In the genomic region with DNA sequence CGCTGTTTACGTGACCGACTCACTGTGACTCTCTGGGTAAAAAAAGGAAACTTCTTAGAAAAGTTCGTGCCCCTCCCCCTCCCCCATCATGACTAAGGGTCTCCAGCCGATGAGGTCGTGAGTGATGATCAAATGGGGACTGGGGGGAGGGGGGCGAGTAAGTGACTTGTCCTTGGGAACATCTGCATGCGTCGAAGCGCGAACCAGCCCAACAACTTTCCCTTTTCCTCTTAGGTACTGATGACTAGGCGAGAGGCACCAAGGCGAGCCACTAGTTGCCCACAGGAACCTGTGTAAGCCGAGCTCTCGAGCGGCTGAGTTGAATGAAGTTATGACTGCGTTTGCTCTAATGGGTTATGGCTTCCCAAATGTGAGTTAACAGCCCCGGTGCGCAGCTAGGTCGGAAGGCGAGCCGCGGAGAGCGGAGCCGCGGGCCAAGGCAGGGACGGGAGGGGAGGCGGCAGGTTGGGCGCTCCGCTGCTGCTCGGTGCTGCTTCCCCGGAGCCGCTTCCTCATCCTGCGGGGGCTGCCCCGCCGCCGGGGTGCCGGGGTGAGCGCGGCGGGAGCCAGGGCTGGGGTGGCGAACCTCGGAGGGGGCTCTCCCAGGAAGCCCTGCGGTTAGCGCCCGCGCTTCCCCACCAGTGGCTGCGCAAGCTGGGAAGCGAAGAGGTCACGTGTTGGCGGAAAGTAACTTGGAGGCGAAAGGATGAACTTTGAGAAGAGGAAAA, we compare ENCODE assay signal across 9 cellular contexts. TPM values are rescaled to one million over a fixed set of nuclear protein-coding genes. Genes with fewer than 3 reads are reported as not detected.
DNase-seq lines count a peak whose midpoint lies in the region; ATAC-seq and TF ChIP-seq lines count a peak whose summit lies in the region.
"Had no signal": no experiment of that assay in that cellular context is flagged by ENCODE, and none has a peak within 500 bp of the region (broad histone marks: within the 10 kb centered on the region; RNA-seq: fewer than 3 reads in every experiment).

No MANE protein-coding gene starts in this region.

- no peak overlapping the region for H3K4me3 Mint-ChIP-seq in T-helper 2 cell treated with Interferon-gamma antibody and Interleukin-4, amounts not matched to agents 5 μg/mL and 100 μg/mL, for 36 hours

- H3K9me2 ChIP-seq in hepatocyte (replicated peaks; ENCODE audit: insufficient read depth) (no peaks in the 10 kb centered on the region), OCI-LY7 (ENCODE audit: insufficient read depth, low read length) (no peaks in the 10 kb centered on the region)

- WGBS in hepatocyte (ENCODE audit: low lambda C conversion rate, missing lambda C conversion rate): under 1% methylated on average over 47 of the region's 52 CpGs

- POLR2A ChIA-PET in OCI-LY7 (lab: Charles Lee): no interaction called here

- peaks cover 16% of the 10 kb centered on the region for H3K4me1 ChIP-seq in hepatocyte (ENCODE audit: insufficient read depth)
- H3K4me1 ChIP-seq in OCI-LY7 (ENCODE audit: insufficient read depth, low read length, poor library complexity, severe bottlenecking): no peaks in the 10 kb centered on the region

- peak; percentile 31 for DNase-seq in AG08395 (ENCODE audit: low spot score)
- peak; percentile 3 for DNase-seq in T-helper 2 cell treated with Interferon-gamma antibody and Interleukin-4, amounts not matched to agents 5 μg/mL and 100 μg/mL, for 36 hours (ENCODE audit: low spot score)
- DNase-seq in hepatocyte (ENCODE audit: low spot score): peak; percentile 30
- peak; percentile 42 for DNase-seq in stimulated activated naive CD8-positive, alpha-beta T cell treated with anti-CD3 and anti-CD28 coated beads, Interleukin-15, Interleukin-2, amounts not matched to agents 100 U/mL and 50 U/mL, for 24 hours
- no peak for DNase-seq in OCI-LY7 (ENCODE audit: low spot score)
- DNase-seq in GF-D8 (lab: John Stamatoyannopoulos, UW): no peak

- H3K4me2 ChIP-seq in hepatocyte (peak overlapping the region; percentile 91), OCI-LY7 (ENCODE audit: low read length) (no peak overlapping the region)

- intact Hi-C loops in OCI-LY7 (cut with micrococcal nuclease; ENCODE audit: unreplicated experiment): no loop called here

- TF ChIP-seq CTCF in hepatocyte (IDR thresholded peaks at IDR 0.05; ENCODE audit: poor library complexity) (no peak), OCI-LY7 (conservative IDR thresholded peaks at IDR 0.05; ENCODE audit: low read length) (no peak)

- H3K27ac ChIP-seq in hepatocyte: no peak overlapping the region
- H3K27ac ChIP-seq in OCI-LY7 (ENCODE audit: low read depth, low read length, poor library complexity, severe bottlenecking): no peak overlapping the region

- peaks cover 2% of the 10 kb centered on the region for H3K4me1 Mint-ChIP-seq in T-helper 2 cell treated with Interferon-gamma antibody and Interleukin-4, amounts not matched to agents 5 μg/mL and 100 μg/mL, for 36 hours (ENCODE audit: low read depth)

- no TSS peak for BruUV-seq in OCI-LY7 (replicated peaks; lab: Mats Ljungman, UMichigan)

- peak overlapping the region; percentile 42 for H3K4me3 ChIP-seq in hepatocyte
- H3K4me3 ChIP-seq in OCI-LY7 (ENCODE audit: low read depth, low read length, poor library complexity, severe bottlenecking): no peak overlapping the region

- H3K9me3 ChIP-seq in hepatocyte (ENCODE audit: low read depth) (no peaks in the 10 kb centered on the region), OCI-LY7 (ENCODE audit: low read length) (no peaks in the 10 kb centered on the region)

- H3K36me3 ChIP-seq in hepatocyte (replicated peaks; ENCODE audit: insufficient read depth, low read depth) (no peaks in the 10 kb centered on the region), OCI-LY7 (ENCODE audit: insufficient read depth, low read length) (no peaks in the 10 kb centered on the region)

- H2AFZ ChIP-seq in hepatocyte (peak overlapping the region; percentile 23), OCI-LY7 (ENCODE audit: low read length) (no peak overlapping the region)

- peaks cover 82% of the 10 kb centered on the region for H3K27me3 ChIP-seq in hepatocyte

- H3K9me3 Mint-ChIP-seq in T-helper 2 cell treated with Interferon-gamma antibody and Interleukin-4, amounts not matched to agents 5 μg/mL and 100 μg/mL, for 36 hours: peaks cover 12% of the 10 kb centered on the region

- no peaks in the 10 kb centered on the region for H3K36me3 Mint-ChIP-seq in T-helper 2 cell treated with Interferon-gamma antibody and Interleukin-4, amounts not matched to agents 5 μg/mL and 100 μg/mL, for 36 hours (ENCODE audit: low read depth)

- peaks cover 57% of the 10 kb centered on the region for H3K27me3 Mint-ChIP-seq in T-helper 2 cell treated with Interferon-gamma antibody and Interleukin-4, amounts not matched to agents 5 μg/mL and 100 μg/mL, for 36 hours (ENCODE audit: low read depth)

- H4K20me1 ChIP-seq in hepatocyte (ENCODE audit: insufficient read depth, poor library complexity, severe bottlenecking) (no peaks in the 10 kb centered on the region), OCI-LY7 (ENCODE audit: insufficient read depth, low read length) (no peaks in the 10 kb centered on the region)

- no peaks in the 10 kb centered on the region for H3K79me2 ChIP-seq in hepatocyte
- no peaks in the 10 kb centered on the region for H3K79me2 ChIP-seq in OCI-LY7 (ENCODE audit: insufficient read depth, low read depth, low read length)

- H3K27ac Mint-ChIP-seq in T-helper 2 cell treated with Interferon-gamma antibody and Interleukin-4, amounts not matched to agents 5 μg/mL and 100 μg/mL, for 36 hours: no peak overlapping the region
- H3K27ac Mint-ChIP-seq: activated naive CD8-positive, alpha-beta T cell had no signal

- CTCF ChIA-PET in OCI-LY7 (lab: Charles Lee; ENCODE audit: unreplicated experiment): no interaction called here

- peak; percentile 51 for ATAC-seq in GM18511 (IDR thresholded peaks at IDR 0.05; ENCODE audit: unreplicated experiment)
- ATAC-seq in stimulated activated naive CD8-positive, alpha-beta T cell treated with anti-CD3 and anti-CD28 coated beads, Interleukin-15, Interleukin-2, amounts not matched to agents 100 U/mL and 50 U/mL, for 24 hours: peak; percentile 68
- no peak for ATAC-seq in HG02973 (IDR thresholded peaks at IDR 0.05; ENCODE audit: unreplicated experiment)

RNA-seq across cellular contexts. Expression of a gene that starts 22.0 kb away (rescaled TPM):
- total RNA-seq in hepatocyte: 8.8 and 9.0 TPM in 2 replicates
- 4.9 and 7.8 TPM in 2 replicates for polyA plus RNA-seq in hepatocyte
- total RNA-seq in OCI-LY7 (2014; rRNA removed; shearing (Covaris generic)): not detected in 2 replicates
- not detected in 2 replicates for total RNA-seq in OCI-LY7 (2022)

Comparison
In these comparisons a context has a peak if more than half of its experiments do, and no peak if none do; other contexts are left out.
1. DNase-seq: peak in AG08395 (single experiment), T-helper 2 cell treated with Interferon-gamma antibody and Interleukin-4, amounts not matched to agents 5 μg/mL and 100 μg/mL, for 36 hours (single experiment), hepatocyte (single experiment) and stimulated activated naive CD8-positive, alpha-beta T cell treated with anti-CD3 and anti-CD28 coated beads, Interleukin-15, Interleukin-2, amounts not matched to agents 100 U/mL and 50 U/mL, for 24 hours (single experiment); none in OCI-LY7 (single experiment) and GF-D8 (single experiment).